8 cellular contexts compared by ENCODE assay signal in the genomic region with DNA sequence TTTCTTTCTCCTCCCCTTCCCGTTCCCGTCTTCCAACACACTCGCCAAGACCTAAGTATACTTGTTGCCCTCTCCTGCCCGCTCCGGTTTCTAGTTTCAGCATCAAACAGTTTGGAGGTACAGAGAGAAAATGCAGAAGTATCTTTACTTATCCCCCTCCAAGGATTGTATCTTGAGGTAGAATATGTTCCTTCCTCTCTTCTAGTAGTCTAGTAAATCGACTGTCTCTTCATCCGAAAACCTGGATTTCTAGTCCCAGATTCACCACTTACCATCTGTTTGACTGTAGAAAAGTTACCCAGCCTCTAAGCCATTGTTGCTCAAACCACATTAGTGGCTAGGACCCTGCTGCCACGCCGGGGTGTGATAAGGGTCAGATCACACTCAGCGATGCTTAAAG. TPM values are rescaled to one million over a fixed set of nuclear protein-coding genes. Genes with fewer than 3 reads are reported as not detected.
A peak's percentile ranks its signal among the peaks of the same experiment; 100 is the strongest.
DNase-seq lines count a peak whose midpoint lies in the region; ATAC-seq and TF ChIP-seq lines count a peak whose summit lies in the region.

No MANE protein-coding gene starts in this region.

- peaks cover 33% of the 10 kb centered on the region for H4K20me1 ChIP-seq in PC-9 (ENCODE audit: insufficient read depth)

- H3K27me3 ChIP-seq in PC-9 (ENCODE audit: insufficient read depth, low read depth): no peaks in the 10 kb centered on the region

- H3K4me3 Mint-ChIP-seq in progenitor cell of endocrine pancreas (ENCODE audit: low read depth): peak overlapping the region; percentile 96

- H3K36me3 Mint-ChIP-seq in progenitor cell of endocrine pancreas (ENCODE audit: insufficient read depth): peaks cover 30% of the 10 kb centered on the region

- H3K36me3 ChIP-seq in ES-I3 (ENCODE audit: insufficient read depth, low read length): peaks cover 7% of the 10 kb centered on the region
- H3K36me3 ChIP-seq in PC-9 (ENCODE audit: low read depth): peaks cover 3% of the 10 kb centered on the region; the same call in 1 of the 2 replicates

- H3K27ac ChIP-seq in PC-9: peak overlapping the region; percentile 89

- H3K79me2 ChIP-seq in PC-9 (ENCODE audit: low read depth): peaks cover 87% of the 10 kb centered on the region

- peak overlapping the region; percentile 91 for H3K4me2 ChIP-seq in PC-9

- peaks cover 13% of the 10 kb centered on the region for H3K4me1 Mint-ChIP-seq in progenitor cell of endocrine pancreas (ENCODE audit: low read depth)

- H3F3A ChIP-seq in PC-9 (ENCODE audit: insufficient read depth, low read depth): no peaks in the 10 kb centered on the region; the same call in 1 of the 2 replicates

- H3K27ac Mint-ChIP-seq in progenitor cell of endocrine pancreas: peak overlapping the region; percentile 93

- no peaks in the 10 kb centered on the region for H3K9me3 ChIP-seq in ES-I3 (ENCODE audit: control insufficient read depth, insufficient read depth, low read length)
- H3K9me3 ChIP-seq in PC-9 (ENCODE audit: insufficient read depth, low read depth): no peaks in the 10 kb centered on the region

- TF ChIP-seq CTCF in PC-9 (conservative IDR thresholded peaks at IDR 0.05) (no peak), epithelial cell of proximal tubule (conservative IDR thresholded peaks at IDR 0.05; ENCODE audit: low read depth, low read length) (no peak), progenitor cell of endocrine pancreas (IDR thresholded peaks at IDR 0.05; ENCODE audit: unreplicated experiment) (no peak), omental fat pad (IDR thresholded peaks at IDR 0.05) (no peak)

- POLR2A ChIA-PET in PC-9 (lab: Charles Lee; ENCODE audit: unreplicated experiment): interaction anchor here (0.6 to 1.0 kb wide), 2 partner anchors 138 to 878 kb away, joined by 5 to 7 read pairs; no protein-coding TSS in a partner anchor

- H3K9me3 Mint-ChIP-seq in progenitor cell of endocrine pancreas (ENCODE audit: low read depth): peaks cover 7% of the 10 kb centered on the region

- CTCF ChIA-PET in PC-9 (lab: Charles Lee): interaction anchor here (0.6 kb wide), 1 partner anchor 149 kb away, joined by 9 read pairs; no protein-coding TSS in a partner anchor

- intact Hi-C loops in PC-9 (cut with micrococcal nuclease; ENCODE audit: unreplicated experiment): loop anchor here (2.0 to 5.0 kb wide), 2 partner anchors 42 to 701 kb away; a partner anchor contains a TSS

- ATAC-seq in HG02610 (IDR thresholded peaks at IDR 0.05; ENCODE audit: unreplicated experiment): no peak
- no peak for ATAC-seq in omental fat pad (ENCODE audit: low FRiP score)

- H3K4me1 ChIP-seq in ES-I3 (ENCODE audit: insufficient read depth, low read length) (no peaks in the 10 kb centered on the region; the same call in 1 of the 2 replicates), PC-9 (replicated peaks; ENCODE audit: insufficient read depth) (peaks cover 13% of the 10 kb centered on the region)

- no peaks in the 10 kb centered on the region for H3K9me2 ChIP-seq in PC-9 (ENCODE audit: insufficient read depth)

- H2AFZ ChIP-seq in PC-9: peak overlapping the region; percentile 97

- TSS peak; percentile 32 for BruUV-seq in PC-9 (replicated peaks; lab: Mats Ljungman, UMichigan)

- no peaks in the 10 kb centered on the region for H3K27me3 Mint-ChIP-seq in progenitor cell of endocrine pancreas

- peak overlapping the region; percentile 87 for H3K4me3 ChIP-seq in PC-9
- H3K4me3 ChIP-seq in epithelial cell of proximal tubule (ENCODE audit: low read depth, low read length): peak overlapping the region; percentile 92

- DNase-seq in PC-9 (no peak), epithelial cell of proximal tubule (ENCODE audit: low read depth) (no peak), progenitor cell of endocrine pancreas (ENCODE audit: low spot score, unreplicated experiment) (no peak), NCI-H1694 (lab: John Stamatoyannopoulos, UW) (no peak), RKO (ENCODE audit: low spot score) (no peak), omental fat pad (ENCODE audit: low spot score) (no peak)

- H3K9ac ChIP-seq in ES-I3 (ENCODE audit: low read depth, low read length): peak overlapping the region; percentile 95

RNA-seq across cellular contexts. Expression of a gene that starts 0.8 kb away (rescaled TPM):
- 69.3 and 69.6 TPM in 2 replicates for total RNA-seq in PC-9 (2021)
- 96.0 and 103 TPM in 2 replicates for total RNA-seq in epithelial cell of proximal tubule
- 78.5 and 81.9 TPM in 2 replicates for total RNA-seq in progenitor cell of endocrine pancreas
- total RNA-seq in omental fat pad: 10 to 100 TPM; 32.2 to 45.4 (median 37.8) TPM

RNA-seq across cellular contexts. Expression of a gene that starts 0.9 kb away (rescaled TPM):
- total RNA-seq in PC-9 (2021) (12.7 and 14.7 TPM in 2 replicates), epithelial cell of proximal tubule (1.2 and 2.5 TPM in 2 replicates), progenitor cell of endocrine pancreas (11.9 and 12.0 TPM in 2 replicates), omental fat pad (1 to 10 TPM; 1.5 to 3.8 (median 2.4) TPM)

RNA-seq across cellular contexts. Expression of a gene that starts 11.8 kb away (rescaled TPM):
- total RNA-seq in PC-9 (2021): not detected in 2 replicates
- not detected in 2 replicates for total RNA-seq in epithelial cell of proximal tubule
- total RNA-seq in progenitor cell of endocrine pancreas: 0.42 TPM in 1 of 2 replicates, not detected in the other
- total RNA-seq in omental fat pad: not detected

RNA-seq across cellular contexts. Expression of a gene that starts 25.3 kb away (rescaled TPM):
- not detected in 2 replicates for total RNA-seq in PC-9 (2021)
- total RNA-seq in epithelial cell of proximal tubule: not detected in 2 replicates
- total RNA-seq in progenitor cell of endocrine pancreas: 0.12 TPM in 1 of 2 replicates, not detected in the other
- not detected for total RNA-seq in omental fat pad

RNA-seq across cellular contexts. Expression of a gene that starts 31.1 kb away (rescaled TPM):
- total RNA-seq in PC-9 (2021) (not detected in 2 replicates), epithelial cell of proximal tubule (not detected in 2 replicates), progenitor cell of endocrine pancreas (not detected in 2 replicates), omental fat pad (not detected)
